In genomic region chr19:2064788-2065524, GRCh38 we compare ENCODE assay signal across 11 cellular contexts. TPM values are rescaled to one million over a fixed set of nuclear protein-coding genes. Genes with fewer than 3 reads are reported as not detected.
DNase-seq lines count a peak whose midpoint lies in the region; ATAC-seq and TF ChIP-seq lines count a peak whose summit lies in the region.
"Had no signal": no experiment of that assay in that cellular context is flagged by ENCODE, and none has a peak within 500 bp of the region (broad histone marks: within the 10 kb centered on the region; RNA-seq: fewer than 3 reads in every experiment).

No MANE protein-coding gene starts in this region.

- H3K4me1 Mint-ChIP-seq in brain, result peaks cover 46% of the 10 kb centered on the region

- H3K27me3 ChIP-seq in skeletal muscle satellite cell (ENCODE audit: control insufficient read depth, insufficient read depth, low read length), result no peaks in the 10 kb centered on the region

- TF ChIP-seq CTCF in brain (conservative IDR thresholded peaks at IDR 0.05), result no peak

- H3K27ac Mint-ChIP-seq in brain, result peak overlapping the region; percentile 65 to 90 (median 69)
- H3K27ac Mint-ChIP-seq: activated CD4-positive, alpha-beta T cell treated with anti-CD3 and anti-CD28 coated beads, Interleukin-2, amount 10 ng/mL, durations not matched to agents 7 days and 5 days had no signal

- no peaks in the 10 kb centered on the region for H3K9me3 Mint-ChIP-seq in brain
- H3K9me3 Mint-ChIP-seq: activated CD4-positive, alpha-beta T cell treated with anti-CD3 and anti-CD28 coated beads, Interleukin-2, amount 10 ng/mL, durations not matched to agents 7 days and 5 days; central memory CD8-positive, alpha-beta T cell had no signal

- ATAC-seq in GM19328 (IDR thresholded peaks at IDR 0.05; ENCODE audit: unreplicated experiment), result no peak
- ATAC-seq in GM21825 (IDR thresholded peaks at IDR 0.05; ENCODE audit: unreplicated experiment), result no peak

- H3K4me1 ChIP-seq in skeletal muscle satellite cell (ENCODE audit: control insufficient read depth, insufficient read depth, low read length), result peaks cover 32% of the 10 kb centered on the region

- no peak overlapping the region for H3K4me3 Mint-ChIP-seq in brain
- H3K4me3 Mint-ChIP-seq: activated CD4-positive, alpha-beta T cell treated with anti-CD3 and anti-CD28 coated beads, Interleukin-2, amount 10 ng/mL, durations not matched to agents 7 days and 5 days; central memory CD8-positive, alpha-beta T cell had no signal

- no peaks in the 10 kb centered on the region for H3K36me3 Mint-ChIP-seq in brain

- no peaks in the 10 kb centered on the region for H3K27me3 Mint-ChIP-seq in brain
- H3K27me3 Mint-ChIP-seq: activated CD4-positive, alpha-beta T cell treated with anti-CD3 and anti-CD28 coated beads, Interleukin-2, amount 10 ng/mL, durations not matched to agents 7 days and 5 days; central memory CD8-positive, alpha-beta T cell had no signal

- peak overlapping the region; percentile 42 for H3K9ac ChIP-seq in skeletal muscle satellite cell (ENCODE audit: low read depth, low read length)

- H3K36me3 ChIP-seq in skeletal muscle satellite cell (ENCODE audit: insufficient read depth, low read length), result no peaks in the 10 kb centered on the region

- peak overlapping the region; percentile 11 for H3K4me3 ChIP-seq in skeletal muscle satellite cell (ENCODE audit: low read length)

- no peaks in the 10 kb centered on the region for H3K9me3 ChIP-seq in skeletal muscle satellite cell (replicated peaks; ENCODE audit: low read length)

- peak overlapping the region; percentile 65 for H3K4me2 ChIP-seq in skeletal muscle satellite cell (ENCODE audit: low read length)

- DNase-seq in DMS 273 (lab: John Stamatoyannopoulos, UW; ENCODE audit: unreplicated experiment), result peak; percentile 87
- DNase-seq in left kidney (ENCODE audit: low read depth, low spot score), result peak; percentile 36
- DNase-seq in NCI-H774 (lab: John Stamatoyannopoulos, UW), result no peak
- no peak for DNase-seq in SKM-1 (lab: John Stamatoyannopoulos, UW; ENCODE audit: unreplicated experiment)
- DNase-seq: activated CD4-positive, alpha-beta T cell treated with anti-CD3 and anti-CD28 coated beads, Interleukin-2, amount 10 ng/mL, durations not matched to agents 7 days and 5 days; NK-92 treated with Interleukin-12 subunit alpha and Interleukin-12 subunit beta, amount 100 ng/mL, for 24 hours had no signal

RNA-seq across cellular contexts. Expression of gene MKNK2, which starts 13.9 kb away (rescaled TPM):
- 64.7 TPM for polyA plus RNA-seq in brain (ENCODE audit: insufficient read depth, low read depth, low replicate concordance)
- 58.8 and 84.7 TPM in 2 replicates for total RNA-seq in skeletal muscle satellite cell (2012; rRNA removed)

RNA-seq across cellular contexts. Expression of gene MOB3A, which starts 31.2 kb away (rescaled TPM):
- polyA plus RNA-seq in brain (ENCODE audit: insufficient read depth, low read depth, low replicate concordance), result 40.1 TPM
- 56.0 and 59.8 TPM in 2 replicates for total RNA-seq in skeletal muscle satellite cell (2012; rRNA removed)

RNA-seq across cellular contexts. Expression of gene IZUMO4, which starts 31.8 kb away (rescaled TPM):
- polyA plus RNA-seq in brain (ENCODE audit: insufficient read depth, low read depth, low replicate concordance), result 11.8 TPM
- total RNA-seq in skeletal muscle satellite cell (2012; rRNA removed), result 2.3 and 3.3 TPM in 2 replicates

RNA-seq across cellular contexts. Expression of gene BTBD2, which starts 49.4 kb away (rescaled TPM):
- 195 TPM for polyA plus RNA-seq in brain (ENCODE audit: insufficient read depth, low read depth, low replicate concordance)
- total RNA-seq in skeletal muscle satellite cell (2012; rRNA removed), result 58.6 and 59.8 TPM in 2 replicates

Comparison
In these comparisons a context has a peak if more than half of its experiments do, and no peak if none do; other contexts are left out.
1. DNase-seq: peak in DMS 273 (single experiment) and left kidney (single experiment); none in NCI-H774 (single experiment) and SKM-1 (single experiment).